In the genomic region with DNA sequence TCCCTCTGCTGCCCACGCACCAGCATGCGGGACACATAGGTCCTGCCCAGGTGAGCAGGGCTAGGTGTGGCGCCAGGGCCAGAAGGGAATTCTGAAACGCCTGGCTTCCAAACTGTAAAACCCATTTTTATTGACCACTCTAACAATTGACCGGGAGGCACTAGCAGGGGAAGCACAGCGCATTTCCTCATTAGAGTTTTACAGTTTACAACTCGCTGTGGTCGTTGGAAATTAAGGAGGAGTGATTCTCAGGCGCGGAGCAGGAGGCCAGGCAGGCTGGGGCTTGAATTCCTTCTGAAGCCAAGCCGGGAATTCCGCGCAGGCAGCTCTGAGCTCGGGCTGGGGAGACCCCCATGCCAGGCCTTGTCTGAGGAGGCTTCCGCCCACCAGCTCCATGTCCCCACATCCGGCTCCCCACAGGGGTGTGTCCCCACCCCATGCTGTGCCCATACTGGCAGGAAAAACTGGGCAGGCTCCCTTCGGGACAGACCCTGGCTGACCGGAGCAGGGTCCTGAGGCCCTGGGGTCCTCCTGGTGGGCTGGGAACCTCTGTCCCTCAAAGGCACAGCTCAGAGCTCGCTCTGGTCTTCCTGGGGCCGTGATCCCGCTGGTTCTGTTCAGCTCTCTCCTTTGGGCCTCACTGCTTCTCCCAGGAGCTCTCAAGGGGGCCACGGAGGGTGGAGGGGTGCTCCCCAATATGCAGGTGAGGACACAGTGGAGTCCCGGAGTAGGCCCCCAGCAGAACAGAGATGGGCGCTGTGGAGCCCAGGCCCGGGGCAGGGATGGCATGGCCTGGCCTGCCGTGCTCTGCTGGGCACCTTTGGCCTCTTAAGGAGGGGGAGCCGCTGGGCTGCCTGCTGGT, we compare ENCODE assay signal across 1 cellular context.
TF ChIP-seq lines count a peak whose summit lies in the region.

No MANE protein-coding gene starts in this region.

TF ChIP-seq in IMR-90, 13 proteins besides CTCF, POLR2A, EP300 and RAD21:
- no peak for TF ChIP-seq SMC3 (IDR thresholded peaks at IDR 0.05; ENCODE audit: low read depth, low read length)
- no peak for TF ChIP-seq RFX5 (IDR thresholded peaks at IDR 0.05; ENCODE audit: low read depth, low read length)
- TF ChIP-seq MAFK (IDR thresholded peaks at IDR 0.05; ENCODE audit: low read depth, low read length): no peak
- TF ChIP-seq BHLHE40 (IDR thresholded peaks at IDR 0.05; ENCODE audit: low read depth, low read length): no peak
- no peak for TF ChIP-seq NFE2L2 (IDR thresholded peaks at IDR 0.05; ENCODE audit: low read depth, low read length)
- TF ChIP-seq MXI1 (IDR thresholded peaks at IDR 0.05; ENCODE audit: borderline replicate concordance, low read depth, low read length): no peak
- TF ChIP-seq USF2 (IDR thresholded peaks at IDR 0.05; ENCODE audit: low read depth, low read length): no peak
- no peak for TF ChIP-seq CHD1 (IDR thresholded peaks at IDR 0.05; ENCODE audit: low read depth, low read length)
- TF ChIP-seq MAZ (IDR thresholded peaks at IDR 0.05; ENCODE audit: borderline replicate concordance, low read depth, low read length): no peak
- TF ChIP-seq FOS (IDR thresholded peaks at IDR 0.05; ENCODE audit: low read depth, low read length): no peak
- TF ChIP-seq, protein P1, sequence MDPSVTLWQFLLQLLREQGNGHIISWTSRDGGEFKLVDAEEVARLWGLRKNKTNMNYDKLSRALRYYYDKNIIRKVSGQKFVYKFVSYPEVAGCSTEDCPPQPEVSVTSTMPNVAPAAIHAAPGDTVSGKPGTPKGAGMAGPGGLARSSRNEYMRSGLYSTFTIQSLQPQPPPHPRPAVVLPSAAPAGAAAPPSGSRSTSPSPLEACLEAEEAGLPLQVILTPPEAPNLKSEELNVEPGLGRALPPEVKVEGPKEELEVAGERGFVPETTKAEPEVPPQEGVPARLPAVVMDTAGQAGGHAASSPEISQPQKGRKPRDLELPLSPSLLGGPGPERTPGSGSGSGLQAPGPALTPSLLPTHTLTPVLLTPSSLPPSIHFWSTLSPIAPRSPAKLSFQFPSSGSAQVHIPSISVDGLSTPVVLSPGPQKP (IDR thresholded peaks at IDR 0.05; ENCODE audit: borderline replicate concordance, low read depth, low read length): no peak
- no peak for TF ChIP-seq CEBPB (IDR thresholded peaks at IDR 0.05; ENCODE audit: low read depth, low read length)
- TF ChIP-seq RCOR1 (IDR thresholded peaks at IDR 0.05; ENCODE audit: insufficient replicate concordance, low read length): no peak
